ENCODE assay signal across 8 cellular contexts in genomic region chr5:86880785-86881492, GRCh38.
DNase-seq lines count a peak whose midpoint lies in the region; TF ChIP-seq lines count a peak whose summit lies in the region.

No MANE protein-coding gene starts in this region.

- no peaks in the 10 kb centered on the region for H3K36me3 ChIP-seq in HEK293 (ENCODE audit: control insufficient read depth in 2 of 2, insufficient read depth in 1 of 2, low read length in 2 of 2)
- no peaks in the 10 kb centered on the region for H3K36me3 ChIP-seq in brain microvascular endothelial cell (replicated peaks)

- peak; percentile 10 for DNase-seq in activated gamma-delta T cell treated with Interleukin-2 at 50 U/mL for 16 hours
- no peak for DNase-seq in activated gamma-delta T cell (lab: John Stamatoyannopoulos, UW)
- peak; percentile 64 for DNase-seq in LNCaP clone FGC (ENCODE audit: low read depth)
- DNase-seq in SIG-M5 (lab: John Stamatoyannopoulos, UW), result peak; percentile 70
- peak; percentile 88 for DNase-seq in brain microvascular endothelial cell
- DNase-seq in iPS-NIHi7 (ENCODE audit: extremely low spot score), result peak; percentile 79
- peak; percentile 2 for DNase-seq in stimulated activated CD4-positive, alpha-beta T cell treated with anti-CD3 and anti-CD28 coated beads, Interleukin-4, amount 100 ng/mL, for 1 hour

- no peak overlapping the region for H3K27ac ChIP-seq in HEK293 (ENCODE audit: extremely low read depth, low read depth, low read length)
- no peak overlapping the region for H3K27ac ChIP-seq in brain microvascular endothelial cell

- H3K4me3 ChIP-seq in HEK293 (ENCODE audit: low read depth, low read length), result no peak overlapping the region
- H3K4me3 ChIP-seq in LNCaP clone FGC (ENCODE audit: low read depth, low read length), result no peak overlapping the region
- H3K4me3 ChIP-seq in brain microvascular endothelial cell (ENCODE audit: low read depth, low read length), result no peak overlapping the region

- CTCF ChIA-PET in HEK293 (lab: Yijun Ruan, JAX), result interaction anchor here (0.6 to 3.6 kb wide), 24 partner anchors 9 to 1533 kb away, joined by 3 to 81 read pairs (median 3); no protein-coding TSS in a partner anchor

- no peaks in the 10 kb centered on the region for H3K9me3 ChIP-seq in HEK293 (ENCODE audit: control insufficient read depth, insufficient read depth, low read depth, low read length)

- TF ChIP-seq CTCF in HEK293 (tag by site-specific recombination; IDR thresholded peaks at IDR 0.05) (peak; percentile 28; the same call in 1 of the 2 replicates), LNCaP clone FGC (IDR thresholded peaks at IDR 0.05; ENCODE audit: control insufficient read depth, extremely low read depth, insufficient read depth) (peak; percentile 85), brain microvascular endothelial cell (IDR thresholded peaks at IDR 0.05; ENCODE audit: low read depth, low read length, missing control alignments) (peak; percentile 89)

- no peaks in the 10 kb centered on the region for H3K27me3 ChIP-seq in brain microvascular endothelial cell (replicated peaks)

- POLR2A ChIA-PET in HEK293 (lab: Yijun Ruan, JAX), result interaction anchor here (0.8 kb wide), 1 partner anchor 86 kb away, joined by 3 read pairs; no protein-coding TSS in a partner anchor

- in situ Hi-C loops in brain microvascular endothelial cell (cut with HindIII; ENCODE audit: low pct_ligation_motif_present, low sequenced_read_pairs), result no loop called here

- H3K4me1 ChIP-seq in HEK293 (ENCODE audit: control insufficient read depth, insufficient read depth, low read length), result no peaks in the 10 kb centered on the region

TF ChIP-seq in HEK293, 187 proteins besides CTCF, POLR2A, EP300 and RAD21:
- TF ChIP-seq ZNF654 (tag by site-specific recombination; IDR thresholded peaks at IDR 0.05; ENCODE audit: low read depth) (peak; percentile 88), ZNF292 (tag by site-specific recombination; IDR thresholded peaks at IDR 0.05; ENCODE audit: borderline replicate concordance, low read depth) (no peak), ZNF341 (tag by site-specific recombination; IDR thresholded peaks at IDR 0.05; ENCODE audit: low read depth) (0 out of 2 replicates have a peak, but pooled peaks have one; percentile 9), ZNF660 (tag by site-specific recombination; IDR thresholded peaks at IDR 0.05) (0 out of 2 replicates have a peak, but pooled peaks have one; percentile 15)
TF ChIP-seq in HEK293: peak in this region for 3.

Comparison
In these comparisons a context has a peak if more than half of its experiments do, and no peak if none do; other contexts are left out.
1. CTCF ChIP-seq: peak in every context shown above with its lines; median percentile 89 in brain microvascular endothelial cell; 85 in LNCaP clone FGC; 28 in HEK293.